Comparison of ENCODE assay signal across 24 cellular contexts in the genomic region with DNA sequence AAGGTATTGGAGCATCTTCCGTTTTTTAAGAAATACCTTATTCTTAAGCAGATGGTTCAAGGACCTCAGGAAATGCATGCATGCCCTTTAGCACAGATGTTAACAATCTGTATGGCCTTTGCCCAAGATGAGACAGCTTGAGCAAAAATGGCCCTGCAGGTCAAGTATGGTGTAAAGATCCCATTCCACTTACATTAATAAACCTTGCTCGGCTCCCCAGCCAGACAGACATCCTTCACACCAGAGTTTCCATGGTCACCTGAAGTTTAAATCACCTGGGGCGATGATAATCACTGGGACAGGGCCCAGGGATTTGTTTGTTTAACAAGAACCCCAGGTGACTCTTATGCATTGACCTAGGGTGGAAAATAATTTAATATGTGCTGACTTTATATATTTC.
"Had no signal": no experiment of that assay in that cellular context is flagged by ENCODE, and none has a peak within 500 bp of the region (broad histone marks: within the 10 kb centered on the region; RNA-seq: fewer than 3 reads in every experiment).

No MANE protein-coding gene starts in this region.

- H3K4me1 ChIP-seq: sigmoid colon, vagina had no signal

- H3K4me1 Mint-ChIP-seq: activated T-helper 17 cell treated with anti-CD3 and anti-CD28 coated beads, Interleukin-2, amount 50 U/mL, for 72 hours; natural killer cell; stimulated activated naive B cell treated with anti-CD40 and anti-IgM and Interleukin-4, amounts not matched to agents 10 μg/mL and 1 μg/mL and 100 μg/mL, for 72 hours had no signal

- H3K36me3 Mint-ChIP-seq: activated naive CD4-positive, alpha-beta T cell treated with anti-CD3 and anti-CD28 coated beads, Interleukin-2, amount 50 U/mL, for 72 hours; natural killer cell; stimulated activated naive B cell treated with anti-CD40 and anti-IgM and Interleukin-4, amounts not matched to agents 10 μg/mL and 1 μg/mL and 100 μg/mL, for 72 hours; type B pancreatic cell; WTC11 had no signal

- H3K9me3 Mint-ChIP-seq: activated naive CD4-positive, alpha-beta T cell treated with anti-CD3 and anti-CD28 coated beads, Interleukin-2, amount 50 U/mL, for 72 hours; activated T-cell treated with anti-CD3 and anti-CD28 coated beads, Interleukin-2, amount 50 U/mL, for 24 hours; activated T-helper 17 cell treated with anti-CD3 and anti-CD28 coated beads, Interleukin-2, amount 50 U/mL, for 72 hours; stimulated activated naive B cell treated with anti-CD40 and anti-IgM and Interleukin-4, amounts not matched to agents 10 μg/mL and 1 μg/mL and 100 μg/mL, for 72 hours; WTC11 had no signal

- H3K4me3 ChIP-seq: sigmoid colon, vagina had no signal

- H3K9me3 ChIP-seq: sigmoid colon, vagina had no signal

- H3K27ac ChIP-seq: brain microvascular endothelial cell, sigmoid colon, vagina had no signal

- H3K4me3 Mint-ChIP-seq: activated T-cell treated with anti-CD3 and anti-CD28 coated beads, Interleukin-2, amount 50 U/mL, for 24 hours; activated T-helper 17 cell treated with anti-CD3 and anti-CD28 coated beads, Interleukin-2, amount 50 U/mL, for 72 hours; natural killer cell; stimulated activated naive B cell treated with anti-CD40 and anti-IgM and Interleukin-4, amounts not matched to agents 10 μg/mL and 1 μg/mL and 100 μg/mL, for 72 hours; type B pancreatic cell; WTC11 had no signal

- ATAC-seq: activated naive CD4-positive, alpha-beta T cell treated with anti-CD3 and anti-CD28 coated beads, Interleukin-2, amount 50 U/mL, for 72 hours; activated T-helper 17 cell treated with anti-CD3 and anti-CD28 coated beads, Interleukin-2, amount 50 U/mL, for 72 hours; left ventricle myocardium superior; natural killer cell; stimulated activated naive B cell treated with anti-CD40 and anti-IgM and Interleukin-4, amounts not matched to agents 10 μg/mL and 1 μg/mL and 100 μg/mL, for 72 hours; WTC11 had no signal

- H3K27me3 ChIP-seq: brain microvascular endothelial cell, sigmoid colon, vagina had no signal

- H3K36me3 ChIP-seq: brain microvascular endothelial cell, sigmoid colon, vagina had no signal

- DNase-seq: activated CD4-positive, alpha-beta T cell treated with anti-CD3 and anti-CD28 coated beads, Interleukin-2, amount 50 U/mL, for 4 hours; activated CD8-positive, alpha-beta memory T cell treated with anti-CD3 and anti-CD28 coated beads for 24 hours; activated CD8-positive, alpha-beta memory T cell treated with anti-CD3 and anti-CD28 coated beads, Interleukin-2, amount 50 U/mL, for 4 hours; activated T-cell treated with anti-CD3 and anti-CD28 coated beads, Interleukin-2, amount 50 U/mL, for 24 hours; aorta; brain microvascular endothelial cell; central memory CD4-positive, alpha-beta T cell; dermis blood vessel endothelial cell; effector CD8-positive, alpha-beta T cell; erythroblast; hippocampal formation; left ventricle myocardium superior; mammary epithelial cell; midbrain; natural killer cell; sigmoid colon; stimulated activated CD4-positive, alpha-beta T cell treated with anti-CD3 and anti-CD28 coated beads, Interleukin-2, amount 100 ng/mL, for 48 hours; stimulated activated CD8-positive, alpha-beta memory T cell treated with anti-CD3 and anti-CD28 coated beads, Interleukin-4, amount 100 ng/mL, for 48 hours; stimulated activated naive B cell treated with anti-CD40 and anti-IgM and Interleukin-4, amounts not matched to agents 10 μg/mL and 1 μg/mL and 100 μg/mL, for 72 hours had no signal

- H3K27ac Mint-ChIP-seq: activated naive CD4-positive, alpha-beta T cell treated with anti-CD3 and anti-CD28 coated beads, Interleukin-2, amount 50 U/mL, for 72 hours; activated T-cell treated with anti-CD3 and anti-CD28 coated beads, Interleukin-2, amount 50 U/mL, for 24 hours; activated T-helper 17 cell treated with anti-CD3 and anti-CD28 coated beads, Interleukin-2, amount 50 U/mL, for 72 hours; natural killer cell; stimulated activated naive B cell treated with anti-CD40 and anti-IgM and Interleukin-4, amounts not matched to agents 10 μg/mL and 1 μg/mL and 100 μg/mL, for 72 hours; type B pancreatic cell; WTC11 had no signal
